In the genomic region with DNA sequence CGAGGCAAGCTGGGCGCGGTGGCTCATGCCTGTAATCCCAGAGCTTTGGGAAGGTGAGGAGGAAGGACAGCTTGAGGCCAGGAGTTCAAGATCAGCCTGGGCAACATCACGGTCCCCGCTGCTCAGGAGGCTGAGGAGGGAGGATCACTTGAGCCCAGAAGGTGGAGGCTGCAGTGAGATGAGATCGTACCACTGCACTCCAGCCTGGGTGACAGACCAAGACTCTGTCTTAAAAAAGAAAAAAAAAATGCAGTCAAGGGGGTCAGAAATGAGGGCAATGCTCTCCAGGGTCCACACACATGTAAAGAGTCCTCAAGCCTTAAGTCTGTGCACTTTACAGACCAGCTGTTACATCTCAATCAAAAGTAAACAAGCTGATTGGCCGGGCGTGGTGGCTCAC, we compare ENCODE assay signal across 15 cellular contexts. TPM values are rescaled to one million over a fixed set of nuclear protein-coding genes. Genes with fewer than 3 reads are reported as not detected.
"Had no signal": no experiment of that assay in that cellular context is flagged by ENCODE, and none has a peak within 500 bp of the region (broad histone marks: within the 10 kb centered on the region; RNA-seq: fewer than 3 reads in every experiment).

No MANE protein-coding gene starts in this region.

- H3K9me3 Mint-ChIP-seq: activated naive CD4-positive, alpha-beta T cell treated with anti-CD3 and anti-CD28 coated beads for 36 hours had no signal

- H3K27ac ChIP-seq: brain microvascular endothelial cell had no signal

- H3K27me3 ChIP-seq: brain microvascular endothelial cell, SJCRH30 had no signal

- ATAC-seq: esophagus mucosa, left cardiac atrium, mucosa of descending colon had no signal

- DNase-seq: activated CD4-positive, alpha-beta T cell treated with anti-CD3 and anti-CD28 coated beads for 4 hours; activated naive CD4-positive, alpha-beta T cell treated with anti-CD3 and anti-CD28 coated beads for 36 hours; amniotic stem cell; brain microvascular endothelial cell; left cardiac atrium; mucosa of descending colon; SJCRH30; stimulated activated CD4-positive, alpha-beta T cell treated with anti-CD3 and anti-CD28 coated beads, Interleukin-12 subunit alpha, Interleukin-12 subunit beta, amount 100 ng/mL, for 4 hours; stimulated activated naive CD4-positive, alpha-beta T cell treated with Interleukin-2 at 50 U/mL for 16 hours; T1000; trophoblast cell had no signal

- H3K4me3 ChIP-seq: lung, mucosa of descending colon, SJCRH30 had no signal

- H3K4me3 Mint-ChIP-seq: activated naive CD4-positive, alpha-beta T cell treated with anti-CD3 and anti-CD28 coated beads for 36 hours had no signal

- H3K9me3 ChIP-seq: mucosa of descending colon, SJCRH30 had no signal

- H3K36me3 ChIP-seq: SJCRH30 had no signal

RNA-seq across cellular contexts. Expression of a gene that starts 11.3 kb away (rescaled TPM):
- total RNA-seq: activated naive CD4-positive, alpha-beta T cell treated with anti-CD3 and anti-CD28 coated beads for 36 hours; chondrocyte; esophagus mucosa; left cardiac atrium; lung; mucosa of descending colon; osteocyte; SJCRH30 had no signal

RNA-seq across cellular contexts. Expression of a gene that starts 12.6 kb away (rescaled TPM):
- total RNA-seq: esophagus mucosa, left cardiac atrium, mucosa of descending colon had no signal
